In the genomic region with DNA sequence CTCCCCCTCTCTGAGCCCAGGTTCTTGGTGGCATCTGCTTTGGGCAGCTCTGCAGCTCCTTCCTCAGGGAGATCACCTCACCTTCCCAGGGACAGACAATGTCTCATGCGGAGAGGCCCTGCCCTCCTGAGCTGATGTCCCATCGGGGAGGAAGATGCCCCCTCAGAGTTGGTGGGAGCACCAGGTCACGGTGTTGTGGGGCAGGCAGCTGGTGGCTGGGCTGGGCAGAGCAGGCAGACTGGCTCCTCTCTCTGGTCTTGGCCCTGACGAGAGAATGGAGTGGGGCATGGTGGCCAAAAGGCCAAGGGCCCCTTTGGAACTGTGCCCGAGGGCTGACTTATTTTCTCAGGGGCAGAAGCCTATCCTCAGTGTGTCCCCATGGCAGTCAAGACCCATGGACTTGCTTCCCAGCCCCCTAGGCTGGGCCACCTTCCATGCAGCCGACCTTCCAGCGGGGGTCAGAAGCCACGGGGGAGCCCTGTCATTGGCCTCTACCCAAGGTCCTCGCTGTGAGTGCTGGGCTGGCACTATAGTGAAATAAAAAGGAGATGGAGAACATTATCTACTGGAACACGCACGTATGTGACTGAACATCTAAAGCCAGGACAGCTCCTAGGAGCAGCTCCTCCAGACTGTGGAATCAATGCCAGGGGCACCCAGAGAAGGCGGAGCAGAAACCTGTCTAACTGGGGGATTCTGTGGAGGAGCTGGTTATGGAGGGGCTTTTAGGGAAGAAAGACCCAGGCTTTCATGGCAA, we compare ENCODE assay signal across 20 cellular contexts. TPM values are rescaled to one million over a fixed set of nuclear protein-coding genes. Genes with fewer than 3 reads are reported as not detected.
A peak's percentile ranks its signal among the peaks of the same experiment; 100 is the strongest.
DNase-seq lines count a peak whose midpoint lies in the region; ATAC-seq and TF ChIP-seq lines count a peak whose summit lies in the region.
"Had no signal": no experiment of that assay in that cellular context is flagged by ENCODE, and none has a peak within 500 bp of the region (broad histone marks: within the 10 kb centered on the region; RNA-seq: fewer than 3 reads in every experiment).

No MANE protein-coding gene starts in this region.

- intact Hi-C loops in CD4-positive, alpha-beta memory T cell (cut with micrococcal nuclease), result no loop called here

- DNase-seq in T-helper 2 cell treated with Interferon-gamma antibody and Interleukin-4, amounts not matched to agents 5 μg/mL and 100 μg/mL, for 36 hours (ENCODE audit: low spot score), result no peak
- DNase-seq in T-helper 2 cell (no peak), mesothelial cell of epicardium (ENCODE audit: low spot score in 2 of 2, unreplicated experiment in 2 of 2) (no peak), GM19238 (ENCODE audit: insufficient read length, low spot score) (no peak)
- no peak for DNase-seq in CD4-positive, alpha-beta memory T cell
- no peak for DNase-seq in activated naive CD8-positive, alpha-beta T cell treated with anti-CD3 and anti-CD28 coated beads, Interleukin-2, amount 10 ng/mL, durations not matched to agents 7 days and 5 days
- DNase-seq in NK-92 treated with Interleukin-12 subunit alpha and Interleukin-12 subunit beta, amount 100 ng/mL, for 24 hours (lab: John Stamatoyannopoulos, UW), result no peak
- no peak for DNase-seq in stimulated activated naive CD4-positive, alpha-beta T cell (lab: John Stamatoyannopoulos, UW)
- DNase-seq: 8988T; activated CD8-positive, alpha-beta T cell treated with anti-CD3 and anti-CD28 coated beads for 36 hours; DMS79; effector CD8-positive, alpha-beta T cell; hippocampal formation; NCI-H1092 treated with DMSO at 0.1 percent for 48 hours; NCI-H526; OCI-M1 had no signal

- peak overlapping the region; percentile 64 for H3K4me3 Mint-ChIP-seq in T-helper 2 cell treated with Interferon-gamma antibody and Interleukin-4, amounts not matched to agents 5 μg/mL and 100 μg/mL, for 36 hours
- peak overlapping the region in 6 of 8 donors; percentile 26 to 63 (median 50) for H3K4me3 Mint-ChIP-seq in CD4-positive, alpha-beta memory T cell
- peak overlapping the region; percentile 70 for H3K4me3 Mint-ChIP-seq in activated naive CD8-positive, alpha-beta T cell treated with anti-CD3 and anti-CD28 coated beads, Interleukin-2, amount 10 ng/mL, durations not matched to agents 7 days and 5 days
- peak overlapping the region; percentile 26 for H3K4me3 Mint-ChIP-seq in mesothelial cell of epicardium
- H3K4me3 Mint-ChIP-seq: activated CD8-positive, alpha-beta T cell treated with anti-CD3 and anti-CD28 coated beads for 36 hours had no signal

- H3K27ac ChIP-seq in CD4-positive, alpha-beta memory T cell (ENCODE audit: low read depth, low read length), result no peak overlapping the region
- H3K27ac ChIP-seq: cardiac muscle cell, KMS-11, upper lobe of left lung had no signal

- H3K4me1 Mint-ChIP-seq in T-helper 2 cell treated with Interferon-gamma antibody and Interleukin-4, amounts not matched to agents 5 μg/mL and 100 μg/mL, for 36 hours (ENCODE audit: low read depth), result peaks cover 3% of the 10 kb centered on the region
- peaks cover 10 to 22% (median 18%) of the 10 kb centered on the region in 4 donors for H3K4me1 Mint-ChIP-seq in CD4-positive, alpha-beta memory T cell
- H3K4me1 Mint-ChIP-seq in activated naive CD8-positive, alpha-beta T cell treated with anti-CD3 and anti-CD28 coated beads, Interleukin-2, amount 10 ng/mL, durations not matched to agents 7 days and 5 days, result peaks cover 6% of the 10 kb centered on the region
- peaks cover 10% of the 10 kb centered on the region for H3K4me1 Mint-ChIP-seq in mesothelial cell of epicardium

- H3K27ac Mint-ChIP-seq in T-helper 2 cell treated with Interferon-gamma antibody and Interleukin-4, amounts not matched to agents 5 μg/mL and 100 μg/mL, for 36 hours, result peak overlapping the region; percentile 49
- peak overlapping the region in 5 of 7 donors; percentile 23 to 76 (median 37) for H3K27ac Mint-ChIP-seq in CD4-positive, alpha-beta memory T cell
- H3K27ac Mint-ChIP-seq in activated naive CD8-positive, alpha-beta T cell treated with anti-CD3 and anti-CD28 coated beads, Interleukin-2, amount 10 ng/mL, durations not matched to agents 7 days and 5 days, result peak overlapping the region; percentile 69
- H3K27ac Mint-ChIP-seq in mesothelial cell of epicardium, result no peak overlapping the region
- H3K27ac Mint-ChIP-seq: activated CD8-positive, alpha-beta T cell treated with anti-CD3 and anti-CD28 coated beads for 36 hours had no signal

- POLR2A ChIA-PET in CD4-positive, alpha-beta memory T cell (lab: Charles Lee; ENCODE audit: partially characterized antibody), result interaction anchor here (0.6 to 1.8 kb wide), 6 partner anchors 15 to 60 kb away, joined by 3 to 8 read pairs (median 4); no protein-coding TSS in a partner anchor
- POLR2A ChIA-PET in activated naive CD8-positive, alpha-beta T cell treated with anti-CD3 and anti-CD28 coated beads, Interleukin-2, amount 10 ng/mL, durations not matched to agents 7 days and 5 days (lab: Charles Lee), result interaction anchor here (1.1 to 1.9 kb wide), 3 partner anchors 9 to 26 kb away, joined by 3 to 15 read pairs (median 4); no protein-coding TSS in a partner anchor

- H3K27me3 Mint-ChIP-seq in T-helper 2 cell treated with Interferon-gamma antibody and Interleukin-4, amounts not matched to agents 5 μg/mL and 100 μg/mL, for 36 hours (ENCODE audit: low read depth), result peaks cover 17% of the 10 kb centered on the region
- H3K27me3 Mint-ChIP-seq in CD4-positive, alpha-beta memory T cell, result no peaks in the 10 kb centered on the region
- peaks cover 7% of the 10 kb centered on the region for H3K27me3 Mint-ChIP-seq in activated naive CD8-positive, alpha-beta T cell treated with anti-CD3 and anti-CD28 coated beads, Interleukin-2, amount 10 ng/mL, durations not matched to agents 7 days and 5 days
- H3K27me3 Mint-ChIP-seq in mesothelial cell of epicardium (ENCODE audit: low read depth), result peaks cover 45% of the 10 kb centered on the region

- no peaks in the 10 kb centered on the region for H3K27me3 ChIP-seq in CD4-positive, alpha-beta memory T cell (ENCODE audit: insufficient read depth, low read length)

- H3K36me3 Mint-ChIP-seq in T-helper 2 cell treated with Interferon-gamma antibody and Interleukin-4, amounts not matched to agents 5 μg/mL and 100 μg/mL, for 36 hours (ENCODE audit: low read depth), result peaks cover 2% of the 10 kb centered on the region
- peaks cover under 1 to 4% of the 10 kb centered on the region in 2 donors for H3K36me3 Mint-ChIP-seq in CD4-positive, alpha-beta memory T cell
- H3K36me3 Mint-ChIP-seq in activated naive CD8-positive, alpha-beta T cell treated with anti-CD3 and anti-CD28 coated beads, Interleukin-2, amount 10 ng/mL, durations not matched to agents 7 days and 5 days, result no peaks in the 10 kb centered on the region
- peaks cover 4% of the 10 kb centered on the region for H3K36me3 Mint-ChIP-seq in mesothelial cell of epicardium

- H3K9me3 ChIP-seq in CD4-positive, alpha-beta memory T cell (ENCODE audit: control insufficient read depth in 1 of 2, low read length in 2 of 2), result no peaks in the 10 kb centered on the region
- H3K9me3 ChIP-seq: upper lobe of left lung had no signal

- no peaks in the 10 kb centered on the region for H3K36me3 ChIP-seq in CD4-positive, alpha-beta memory T cell (ENCODE audit: insufficient read depth, low read length)
- H3K36me3 ChIP-seq: cardiac muscle cell, upper lobe of left lung had no signal

- no peak for ATAC-seq in activated naive CD8-positive, alpha-beta T cell treated with anti-CD3 and anti-CD28 coated beads, Interleukin-2, amount 10 ng/mL, durations not matched to agents 7 days and 5 days (ENCODE audit: low read depth)
- ATAC-seq: activated CD8-positive, alpha-beta T cell treated with anti-CD3 and anti-CD28 coated beads for 36 hours had no signal

- TF ChIP-seq CTCF in mesothelial cell of epicardium (IDR thresholded peaks at IDR 0.05; ENCODE audit: unreplicated experiment), result no peak

- H3K4me3 ChIP-seq in CD4-positive, alpha-beta memory T cell (ENCODE audit: low read length in 2 of 2), result no peak overlapping the region
- H3K4me3 ChIP-seq: cardiac muscle cell, smooth muscle cell, upper lobe of left lung had no signal

- CTCF ChIA-PET in CD4-positive, alpha-beta memory T cell (lab: Charles Lee; ENCODE audit: partially characterized antibody), result interaction anchor here (1.1 to 1.8 kb wide), 3 partner anchors 13 to 76 kb away, joined by 5 to 8 read pairs (median 6); no protein-coding TSS in a partner anchor

- H3K4me1 ChIP-seq in CD4-positive, alpha-beta memory T cell (ENCODE audit: insufficient read depth, low read length), result peaks cover 8% of the 10 kb centered on the region

- H3K9me3 Mint-ChIP-seq in T-helper 2 cell treated with Interferon-gamma antibody and Interleukin-4, amounts not matched to agents 5 μg/mL and 100 μg/mL, for 36 hours, result peaks cover 1% of the 10 kb centered on the region
- no peaks in the 10 kb centered on the region for H3K9me3 Mint-ChIP-seq in CD4-positive, alpha-beta memory T cell
- no peaks in the 10 kb centered on the region for H3K9me3 Mint-ChIP-seq in activated naive CD8-positive, alpha-beta T cell treated with anti-CD3 and anti-CD28 coated beads, Interleukin-2, amount 10 ng/mL, durations not matched to agents 7 days and 5 days
- no peaks in the 10 kb centered on the region for H3K9me3 Mint-ChIP-seq in mesothelial cell of epicardium
- H3K9me3 Mint-ChIP-seq: activated CD8-positive, alpha-beta T cell treated with anti-CD3 and anti-CD28 coated beads for 36 hours had no signal

RNA-seq across cellular contexts. Expression of a gene that starts 21.9 kb away (rescaled TPM):
- 100 to 1,000 TPM; 584 to 620 TPM for total RNA-seq in CD4-positive, alpha-beta memory T cell
- 100 to 1,000 TPM; 273 to 278 TPM for polyA plus RNA-seq in CD4-positive, alpha-beta memory T cell
- 100 to 1,000 TPM; 369 to 382 TPM for total RNA-seq in activated naive CD8-positive, alpha-beta T cell treated with anti-CD3 and anti-CD28 coated beads, Interleukin-2, amount 10 ng/mL, durations not matched to agents 7 days and 5 days
- total RNA-seq in mesothelial cell of epicardium, result 115 to 126 TPM (median 125 TPM) in 3 replicates
